In the genomic region with DNA sequence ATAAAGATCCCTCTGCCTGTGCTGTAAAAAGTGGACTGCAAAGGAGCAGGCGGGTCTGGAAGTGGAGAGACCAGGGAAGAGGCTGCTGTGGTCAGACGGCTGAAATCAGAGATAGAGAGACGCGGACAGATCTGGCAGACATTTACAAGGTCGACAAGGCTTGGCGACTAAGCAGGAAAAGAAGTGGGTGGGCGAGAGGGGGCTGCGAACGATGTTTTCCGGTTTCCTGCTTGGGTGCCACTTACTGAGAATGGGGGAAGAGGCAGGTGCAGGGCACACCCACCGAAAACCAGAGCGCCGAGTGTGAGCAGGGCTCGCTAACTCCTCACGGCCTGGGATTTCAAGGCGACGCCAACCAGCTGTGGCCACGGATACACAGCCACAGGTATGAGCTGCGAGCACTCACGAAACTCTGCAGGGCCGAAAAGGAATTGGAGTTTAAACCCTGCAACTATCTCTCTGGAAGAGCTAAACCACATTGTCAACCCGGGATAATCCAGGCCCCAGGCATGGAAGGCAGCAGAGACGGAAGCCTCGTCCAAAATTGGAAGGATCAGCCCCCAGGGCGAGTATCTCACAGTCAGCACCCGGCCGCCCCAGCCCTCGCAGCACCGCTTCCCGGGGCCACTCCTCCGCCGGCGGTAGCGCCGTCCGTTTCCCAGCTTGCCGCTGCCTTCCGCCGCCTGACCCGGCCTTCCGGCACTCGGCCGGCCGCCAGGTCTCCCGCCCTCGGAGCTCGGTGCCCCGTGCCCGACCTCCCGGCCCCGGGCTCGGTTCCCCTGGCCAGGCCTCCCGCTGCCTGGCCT, we compare ENCODE assay signal across 8 cellular contexts. TPM values are rescaled to one million over a fixed set of nuclear protein-coding genes. Genes with fewer than 3 reads are reported as not detected.
DNase-seq lines count a peak whose midpoint lies in the region; ATAC-seq, FAIRE-seq and TF ChIP-seq lines count a peak whose summit lies in the region.

No MANE protein-coding gene starts in this region.

- POLR2A ChIA-PET in A549 (lab: Yijun Ruan, JAX) = interaction anchor here (1.0 to 1.9 kb wide), 3 partner anchors 37 to 661 kb away, joined by 3 to 8 read pairs (median 4); partner anchors contain the start of gene CENPU

- peak overlapping the region; percentile 100 for H3K4me2 ChIP-seq in A549

- H3K4me1 ChIP-seq in A549 (peaks cover 14% of the 10 kb centered on the region), upper lobe of left lung (peaks cover 34 to 49% (median 40%) of the 10 kb centered on the region in 4 donors)

- DNase-seq in A549 (ENCODE audit: low read depth in 1 of 2, low spot score in 1 of 2) (peak; percentile 3 to 21), RPMI7951 (ENCODE audit: low read depth) (peak; percentile 81), glomerular visceral epithelial cell (ENCODE audit: extremely low spot score) (peak; percentile 46), occipital lobe (lab: John Stamatoyannopoulos, UW) (peak; percentile 44), upper lobe of left lung (peak; percentile 69 to 94)
- DNase-seq in activated naive CD4-positive, alpha-beta T cell treated with anti-CD3 and anti-CD28 coated beads, Interleukin-2, amount 50 U/mL, for 16 hours = peak; percentile 31

- ATAC-seq in A549 = peak; percentile 54 to 62
- peak; percentile 40 for ATAC-seq in GM18511 (IDR thresholded peaks at IDR 0.05; ENCODE audit: unreplicated experiment)
- ATAC-seq in HG03045 (IDR thresholded peaks at IDR 0.05; ENCODE audit: unreplicated experiment) = peak; percentile 31
- ATAC-seq in upper lobe of left lung (ENCODE audit: low FRiP score in 2 of 2) = peak; percentile 68 to 79

- TF ChIP-seq POLR2A in A549 (IDR thresholded peaks at IDR 0.05; ENCODE audit: low read length) (no peak), upper lobe of left lung (IDR thresholded peaks at IDR 0.05) (no peak)

- no peaks in the 10 kb centered on the region for H3K27me3 ChIP-seq in upper lobe of left lung

- H3K9me3 ChIP-seq in A549 (no peaks in the 10 kb centered on the region), upper lobe of left lung (no peaks in the 10 kb centered on the region)

- TF ChIP-seq RAD21 in A549 (conservative IDR thresholded peaks at IDR 0.05 in 1 of 2, IDR thresholded peaks at IDR 0.05 in 1 of 2) = no peak

- no peaks in the 10 kb centered on the region for H3K36me3 ChIP-seq in upper lobe of left lung

- TF ChIP-seq EP300 in A549 (IDR thresholded peaks at IDR 0.05) (no peak), upper lobe of left lung (IDR thresholded peaks at IDR 0.05) (no peak)

- FAIRE-seq in A549 (lab: Jason Lieb, UNC) = no peak

- TF ChIP-seq CTCF in A549 (IDR thresholded peaks at IDR 0.05) = no peak
- no peak for TF ChIP-seq CTCF in upper lobe of left lung (IDR thresholded peaks at IDR 0.05)

- H3K27ac ChIP-seq in A549 (peak overlapping the region; percentile 82 to 97), upper lobe of left lung (peak overlapping the region; percentile 97 to 99 (median 98))

- H3K4me3 ChIP-seq in A549 = peak overlapping the region; percentile 83
- H3K4me3 ChIP-seq in upper lobe of left lung = peak overlapping the region; percentile 73 to 96 (median 83)

- CTCF ChIA-PET in A549 (lab: Yijun Ruan, JAX) = interaction anchor here (0.8 to 1.3 kb wide), 5 partner anchors 10 to 384 kb away, joined by 3 read pairs; no protein-coding TSS in a partner anchor

- WGBS in A549 (ENCODE audit: missing lambda C conversion rate) = 10% methylated on average over 15 of the region's 53 CpGs
- 1% methylated on average over 16 to 52 of the region's 53 CpGs for WGBS in upper lobe of left lung, 2 donors

TF ChIP-seq in A549, 52 proteins besides CTCF, POLR2A, EP300 and RAD21:
- TF ChIP-seq CBX8 (IDR thresholded peaks at IDR 0.05) = no peak
- no peak for TF ChIP-seq JUNB (IDR thresholded peaks at IDR 0.05)
- no peak for TF ChIP-seq TP53 (CRISPR knock-in tag; IDR thresholded peaks at IDR 0.05)
- TF ChIP-seq ZFP36 (IDR thresholded peaks at IDR 0.05; ENCODE audit: borderline replicate concordance, partially characterized antibody) = no peak
- TF ChIP-seq FOSL2 (IDR thresholded peaks at IDR 0.05) = no peak
- no peak for TF ChIP-seq FOSL2 (CRISPR knock-in tag; IDR thresholded peaks at IDR 0.05)
- TF ChIP-seq CHD2 (IDR thresholded peaks at IDR 0.05; ENCODE audit: low read length, partially characterized antibody) = no peak
- no peak for TF ChIP-seq EHF (CRISPR knock-in tag; IDR thresholded peaks at IDR 0.05)
- no peak for TF ChIP-seq TFCP2L1 (CRISPR knock-in tag; IDR thresholded peaks at IDR 0.05)
- TF ChIP-seq, protein P1, sequence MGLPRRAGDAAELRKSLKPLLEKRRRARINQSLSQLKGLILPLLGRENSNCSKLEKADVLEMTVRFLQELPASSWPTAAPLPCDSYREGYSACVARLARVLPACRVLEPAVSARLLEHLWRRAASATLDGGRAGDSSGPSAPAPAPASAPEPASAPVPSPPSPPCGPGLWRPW (IDR thresholded peaks at IDR 0.05) = no peak
- TF ChIP-seq ATOH8 (CRISPR knock-in tag; IDR thresholded peaks at IDR 0.05; ENCODE audit: low read depth) = no peak
- TF ChIP-seq, protein P2, sequence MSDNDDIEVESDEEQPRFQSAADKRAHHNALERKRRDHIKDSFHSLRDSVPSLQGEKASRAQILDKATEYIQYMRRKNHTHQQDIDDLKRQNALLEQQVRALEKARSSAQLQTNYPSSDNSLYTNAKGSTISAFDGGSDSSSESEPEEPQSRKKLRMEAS (IDR thresholded peaks at IDR 0.05) = no peak
- TF ChIP-seq, protein P3, sequence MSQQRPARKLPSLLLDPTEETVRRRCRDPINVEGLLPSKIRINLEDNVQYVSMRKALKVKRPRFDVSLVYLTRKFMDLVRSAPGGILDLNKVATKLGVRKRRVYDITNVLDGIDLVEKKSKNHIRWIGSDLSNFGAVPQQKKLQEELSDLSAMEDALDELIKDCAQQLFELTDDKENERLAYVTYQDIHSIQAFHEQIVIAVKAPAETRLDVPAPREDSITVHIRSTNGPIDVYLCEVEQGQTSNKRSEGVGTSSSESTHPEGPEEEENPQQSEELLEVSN (IDR thresholded peaks at IDR 0.05; ENCODE audit: borderline replicate concordance, low read depth) = no peak
- TF ChIP-seq BCL3 (IDR thresholded peaks at IDR 0.05) = no peak
- TF ChIP-seq NFE2L2 (conservative IDR thresholded peaks at IDR 0.05; ENCODE audit: low read length) = no peak
- no peak for TF ChIP-seq GATA3 (IDR thresholded peaks at IDR 0.05; ENCODE audit: borderline replicate concordance)
- no peak for TF ChIP-seq ZSCAN20 (CRISPR knock-in tag; IDR thresholded peaks at IDR 0.05)

RNA-seq across cellular contexts. Expression of gene CASP3, which starts 0.8 kb away (rescaled TPM):
- polyA plus RNA-seq in A549 (2011; rRNA removed) (18.9 and 25.4 TPM in 2 replicates), A549 (2017; fragmentation: RNase III; extraction: RNeasy Plus Mini Kit Qiagen cat#74134 plus additional on column Dnase treatment) (17.4 to 18.3 TPM (median 17.8 TPM) in 3 replicates)
- 6.7 and 6.9 TPM in 2 replicates for polyA plus RNA-seq in A549 (2012; cell fraction: cytosol; rRNA removed)
- 3.9 and 7.0 TPM in 2 replicates for polyA plus RNA-seq in A549 (2012; cell fraction: nucleus; rRNA removed)
- 3.9 and 6.4 TPM in 2 replicates for polyA minus RNA-seq in A549 (2011; rRNA and poly(A)+ RNA removed)
- 50.8 and 56.1 TPM in 2 replicates for total RNA-seq in RPMI7951 (2014; rRNA removed; shearing (Covaris generic))
- total RNA-seq in occipital lobe (60.5 TPM), upper lobe of left lung (10 to 100 TPM in 4 of 6 donors, 1 to 10 TPM in 2; 7.0 to 25.5 (median 15.0) TPM)

RNA-seq across cellular contexts. Expression of gene PRIMPOL, which starts 1.1 kb away (rescaled TPM):
- polyA plus RNA-seq in A549 (2011; rRNA removed) = 18.1 and 23.9 TPM in 2 replicates
- 5.0 and 6.1 TPM in 2 replicates for polyA plus RNA-seq in A549 (2012; cell fraction: cytosol; rRNA removed)
- 3.8 and 4.6 TPM in 2 replicates for polyA plus RNA-seq in A549 (2012; cell fraction: nucleus; rRNA removed)
- polyA plus RNA-seq in A549 (2017; fragmentation: RNase III; extraction: RNeasy Plus Mini Kit Qiagen cat#74134 plus additional on column Dnase treatment) = 9.7 to 11.2 TPM (median 10.0 TPM) in 3 replicates
- polyA minus RNA-seq in A549 (2011; rRNA and poly(A)+ RNA removed) = 2.2 and 2.5 TPM in 2 replicates
- total RNA-seq in RPMI7951 (2014; rRNA removed; shearing (Covaris generic)) = 23.7 and 30.9 TPM in 2 replicates
- 43.8 TPM for total RNA-seq in occipital lobe
- 10 to 100 TPM in 5 of 6 donors, 1 to 10 TPM in 1; 7.0 to 21.0 (median 13.3) TPM for total RNA-seq in upper lobe of left lung

Comparison
In these comparisons a context has a peak if more than half of its experiments do, and no peak if none do; other contexts are left out.
1. Peak in every context shown above with its lines: DNase-seq, ATAC-seq, H3K4me3 ChIP-seq and H3K27ac ChIP-seq.
2. DNase-seq: peak in every context shown above with its lines; median percentile 82 in upper lobe of left lung; 81 in RPMI7951; 46 in glomerular visceral epithelial cell; 44 in occipital lobe; 31 in activated naive CD4-positive, alpha-beta T cell treated with anti-CD3 and anti-CD28 coated beads, Interleukin-2, amount 50 U/mL, for 16 hours; 12 in A549.